Comparison of ENCODE assay signal across 1 cellular context in genomic region chr6:100353276-100354015, GRCh38.
TF ChIP-seq lines count a peak whose summit lies in the region.

No MANE protein-coding gene starts in this region.

TF ChIP-seq in K562, 482 proteins besides CTCF, POLR2A, EP300 and RAD21 (continued from another document):
- TF ChIP-seq ZBTB11 (CRISPR knock-in tag; IDR thresholded peaks at IDR 0.05), result no peak
- TF ChIP-seq CBFB (CRISPR knock-in tag; IDR thresholded peaks at IDR 0.05), result no peak
- TF ChIP-seq CUX1 (CRISPR knock-in tag; IDR thresholded peaks at IDR 0.05), result no peak
- no peak for TF ChIP-seq ATF6 (CRISPR knock-in tag; IDR thresholded peaks at IDR 0.05)
- no peak for TF ChIP-seq RFX1 (IDR thresholded peaks at IDR 0.05)
- no peak for TF ChIP-seq THRA (IDR thresholded peaks at IDR 0.05)
- TF ChIP-seq RBBP5 (IDR thresholded peaks at IDR 0.05; ENCODE audit: borderline replicate concordance, insufficient read depth, low read length, poor library complexity, severe bottlenecking), result no peak
- no peak for TF ChIP-seq ZKSCAN1 (IDR thresholded peaks at IDR 0.05; ENCODE audit: low read depth, low read length)
- no peak for TF ChIP-seq GTF2B (IDR thresholded peaks at IDR 0.05; ENCODE audit: extremely low read depth, insufficient read length)
- no peak for TF ChIP-seq MITF (IDR thresholded peaks at IDR 0.05)
- no peak for TF ChIP-seq ZNF232 (CRISPR knock-in tag; IDR thresholded peaks at IDR 0.05)
